ENCODE assay signal across 9 cellular contexts in the genomic region with DNA sequence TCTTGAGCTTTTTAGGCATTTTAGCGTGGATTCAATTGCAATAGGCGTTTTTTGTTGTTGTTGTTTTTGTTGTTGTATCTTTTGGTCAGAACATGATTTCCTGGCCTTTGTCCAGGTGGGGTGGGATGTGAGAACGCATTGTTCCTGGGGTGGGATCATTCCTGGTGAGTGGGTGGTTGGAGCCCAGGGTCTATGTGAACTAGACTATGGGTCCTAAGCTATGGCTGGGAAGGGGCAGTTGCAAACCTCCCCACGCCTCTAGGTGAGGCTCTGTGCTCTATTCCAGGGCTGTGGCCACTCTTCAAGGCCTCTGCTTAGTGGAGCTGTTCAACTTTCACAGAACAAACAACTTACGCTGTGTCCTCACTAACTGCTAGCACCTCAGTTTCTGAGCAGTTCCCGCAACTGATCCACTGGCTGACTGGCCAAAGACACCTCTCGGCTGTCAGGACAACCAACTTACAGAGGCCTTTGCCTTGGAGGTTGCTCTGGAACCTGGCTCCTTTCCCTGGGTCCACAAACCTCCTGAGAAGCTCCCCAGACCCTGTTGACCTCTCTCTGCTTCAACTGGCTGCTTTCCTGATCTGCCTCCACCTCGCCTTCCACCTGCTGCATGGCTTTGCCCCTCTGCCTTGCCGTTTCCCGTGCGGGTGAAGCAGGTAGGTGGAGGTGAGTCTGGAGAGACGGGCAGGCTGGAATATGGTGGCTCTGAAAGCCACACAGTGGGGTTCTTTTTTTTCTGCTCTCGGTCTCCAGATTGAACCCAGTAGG. TPM values are rescaled to one million over a fixed set of nuclear protein-coding genes. Genes with fewer than 3 reads are reported as not detected.
DNase-seq lines count a peak whose midpoint lies in the region; ATAC-seq and TF ChIP-seq lines count a peak whose summit lies in the region.
"Had no signal": no experiment of that assay in that cellular context is flagged by ENCODE, and none has a peak within 500 bp of the region (broad histone marks: within the 10 kb centered on the region; RNA-seq: fewer than 3 reads in every experiment).

No MANE protein-coding gene starts in this region.

- no peak for ATAC-seq in central memory CD8-positive, alpha-beta T cell (replicated peaks; ENCODE audit: extremely low read depth, poor library complexity, severe bottlenecking)
- no peak for ATAC-seq in natural killer cell
- ATAC-seq in upper lobe of right lung, result no peak
- no peak for ATAC-seq in HG02610 (IDR thresholded peaks at IDR 0.05; ENCODE audit: unreplicated experiment)
- ATAC-seq in GM19035 (IDR thresholded peaks at IDR 0.05; ENCODE audit: unreplicated experiment), result no peak

- no peak for DNase-seq in MCF 10A (ENCODE audit: unreplicated experiment)
- DNase-seq in mammary epithelial cell, result no peak
- DNase-seq in central memory CD8-positive, alpha-beta T cell (ENCODE audit: low spot score in 2 of 2), result no peak
- DNase-seq in natural killer cell, result no peak
- DNase-seq in upper lobe of right lung, result no peak
- no peak for DNase-seq in brain microvascular endothelial cell
- DNase-seq: NCI-H2081 treated with DMSO at 0.1 percent for 48 hours had no signal

- no TSS peak for BruUV-seq in MCF 10A (replicated peaks; lab: Mats Ljungman, UMichigan)
- no TSS peak for BruUV-seq in mammary epithelial cell (replicated peaks; lab: Mats Ljungman, UMichigan)

- TF ChIP-seq CTCF in MCF 10A (IDR thresholded peaks at IDR 0.05; ENCODE audit: unreplicated experiment) (no peak), mammary epithelial cell (conservative IDR thresholded peaks at IDR 0.05 in 1 of 2, IDR thresholded peaks at IDR 0.05 in 1 of 2; ENCODE audit: extremely low read depth in 1 of 2, insufficient read depth in 1 of 2, low read depth in 1 of 2, low read length in 2 of 2) (no peak), natural killer cell (IDR thresholded peaks at IDR 0.05) (no peak), upper lobe of right lung (IDR thresholded peaks at IDR 0.05) (no peak), brain microvascular endothelial cell (IDR thresholded peaks at IDR 0.05; ENCODE audit: low read depth, low read length, missing control alignments) (no peak)

- intact Hi-C loops in MCF 10A (cut with micrococcal nuclease) (no loop called here), mammary epithelial cell (cut with micrococcal nuclease) (no loop called here), natural killer cell (cut with micrococcal nuclease) (no loop called here), upper lobe of right lung (cut with DNase I) (no loop called here)

- H3K79me2 ChIP-seq in mammary epithelial cell (ENCODE audit: insufficient read depth, low read length), result no peaks in the 10 kb centered on the region

- H3K4me1 Mint-ChIP-seq in MCF 10A (ENCODE audit: insufficient read depth, unreplicated experiment) (peaks cover 28% of the 10 kb centered on the region), natural killer cell (peaks cover 26 to 38% of the 10 kb centered on the region in 2 donors)
- peaks cover 43% of the 10 kb centered on the region for H3K4me1 Mint-ChIP-seq in central memory CD8-positive, alpha-beta T cell

- H4K20me1 ChIP-seq in mammary epithelial cell (ENCODE audit: insufficient read depth, low read length), result no peaks in the 10 kb centered on the region

- H3K4me3 ChIP-seq in mammary epithelial cell (replicated peaks in 1 of 3; ENCODE audit: insufficient read depth in 1 of 3, low read depth in 2 of 3, low read length in 3 of 3) (no peak overlapping the region), upper lobe of right lung (peak overlapping the region; percentile 66), brain microvascular endothelial cell (ENCODE audit: low read depth, low read length) (no peak overlapping the region)

- H3K27ac ChIP-seq in mammary epithelial cell (ENCODE audit: insufficient read depth, low read depth, low read length) (no peak overlapping the region), upper lobe of right lung (peak overlapping the region; percentile 100), brain microvascular endothelial cell (no peak overlapping the region)

- H2AFZ ChIP-seq in mammary epithelial cell (ENCODE audit: low read depth, low read length), result no peak overlapping the region

- no peak overlapping the region for H3K4me3 Mint-ChIP-seq in MCF 10A (ENCODE audit: unreplicated experiment)
- H3K4me3 Mint-ChIP-seq in central memory CD8-positive, alpha-beta T cell, result peak overlapping the region; percentile 92
- peak overlapping the region; percentile 94 for H3K4me3 Mint-ChIP-seq in natural killer cell

- in situ Hi-C loops in mammary epithelial cell (cut with MboI; ENCODE audit: low sequenced_read_pairs in 2 of 2) (no loop called here), brain microvascular endothelial cell (cut with HindIII; ENCODE audit: low pct_ligation_motif_present, low sequenced_read_pairs) (no loop called here)

- H3K4me2 ChIP-seq in mammary epithelial cell (ENCODE audit: insufficient read depth, low read depth, low read length), result no peak overlapping the region

- dilution Hi-C loops in mammary epithelial cell (cut with HindIII; ENCODE audit: low sequenced_read_pairs), result no loop called here

- no peaks in the 10 kb centered on the region for H3K36me3 ChIP-seq in mammary epithelial cell (ENCODE audit: insufficient read depth, low read length)
- H3K36me3 ChIP-seq in upper lobe of right lung, result no peaks in the 10 kb centered on the region
- H3K36me3 ChIP-seq in brain microvascular endothelial cell (replicated peaks), result no peaks in the 10 kb centered on the region

- POLR2A ChIA-PET in MCF 10A (lab: Yijun Ruan, JAX), result interaction anchor here (0.7 to 7.0 kb wide), 8 partner anchors 13 to 696 kb away, joined by 3 to 79 read pairs (median 4); a partner anchor contains a TSS

- no peak overlapping the region for H3K9ac ChIP-seq in mammary epithelial cell (ENCODE audit: insufficient read depth, low read length)

- H3K27ac Mint-ChIP-seq in MCF 10A (ENCODE audit: low read depth, unreplicated experiment) (peak overlapping the region; percentile 99), natural killer cell (peak overlapping the region; percentile 99 to 100)
- H3K27ac Mint-ChIP-seq in central memory CD8-positive, alpha-beta T cell (ENCODE audit: low read depth), result peak overlapping the region; percentile 100

- peaks cover 27% of the 10 kb centered on the region for H3K36me3 Mint-ChIP-seq in MCF 10A (ENCODE audit: insufficient read depth, unreplicated experiment)
- peaks cover 17% of the 10 kb centered on the region for H3K36me3 Mint-ChIP-seq in central memory CD8-positive, alpha-beta T cell (ENCODE audit: insufficient read depth)
- H3K36me3 Mint-ChIP-seq in natural killer cell, result no peaks in the 10 kb centered on the region

- H3K4me1 ChIP-seq in mammary epithelial cell (ENCODE audit: insufficient read depth, low read length), result peaks cover 15% of the 10 kb centered on the region
- peaks cover 9% of the 10 kb centered on the region for H3K4me1 ChIP-seq in upper lobe of right lung

- H3K27me3 Mint-ChIP-seq in MCF 10A (ENCODE audit: insufficient read depth, unreplicated experiment) (no peaks in the 10 kb centered on the region), natural killer cell (ENCODE audit: low read depth in 2 of 2) (no peaks in the 10 kb centered on the region)
- H3K27me3 Mint-ChIP-seq in central memory CD8-positive, alpha-beta T cell, result no peaks in the 10 kb centered on the region

- H3K9me3 Mint-ChIP-seq in MCF 10A (ENCODE audit: unreplicated experiment) (no peaks in the 10 kb centered on the region), natural killer cell (no peaks in the 10 kb centered on the region)
- no peaks in the 10 kb centered on the region for H3K9me3 Mint-ChIP-seq in central memory CD8-positive, alpha-beta T cell

- H3K27me3 ChIP-seq in mammary epithelial cell (ENCODE audit: insufficient read depth, low read length), result no peaks in the 10 kb centered on the region
- H3K27me3 ChIP-seq in upper lobe of right lung, result no peaks in the 10 kb centered on the region
- H3K27me3 ChIP-seq in brain microvascular endothelial cell (replicated peaks), result no peaks in the 10 kb centered on the region

- H3K9me3 ChIP-seq in mammary epithelial cell (replicated peaks; ENCODE audit: insufficient read depth, low read length), result no peaks in the 10 kb centered on the region
- no peaks in the 10 kb centered on the region for H3K9me3 ChIP-seq in upper lobe of right lung

- CTCF ChIA-PET in MCF 10A (lab: Yijun Ruan, JAX), result interaction anchor here (0.7 to 2.5 kb wide), 6 partner anchors 14 to 528 kb away, joined by 3 to 13 read pairs (median 4); a partner anchor contains a TSS
- CTCF ChIA-PET in mammary epithelial cell (lab: Charles Lee; ENCODE audit: low non-redundant PET), result no interaction called here

- WGBS in mammary epithelial cell (ENCODE audit: low coverage, missing lambda C conversion rate), result 89% methylated on average over 12 of the region's 13 CpGs

RNA-seq across cellular contexts. Expression of a gene that starts 12.8 kb away (rescaled TPM):
- total RNA-seq in MCF 10A (2022), result 11.7 and 15.5 TPM in 2 replicates
- total RNA-seq in mammary epithelial cell, result 10 to 100 TPM in 1 of 2 donors, 1 to 10 TPM in 1; 2.3 to 27.3 TPM
- polyA plus RNA-seq in mammary epithelial cell, result 4.6 TPM
- polyA minus RNA-seq in mammary epithelial cell, result 22.7 TPM
- 1 to 10 TPM; 4.4 to 5.7 (median 4.9) TPM for total RNA-seq in natural killer cell
- 9.2 TPM for total RNA-seq in upper lobe of right lung

RNA-seq across cellular contexts. Expression of a gene that starts 14.0 kb away (rescaled TPM):
- not detected in 2 replicates for total RNA-seq in MCF 10A (2022)
- not detected for total RNA-seq in mammary epithelial cell
- not detected for polyA plus RNA-seq in mammary epithelial cell
- polyA minus RNA-seq in mammary epithelial cell, result not detected
- 1 to 10 TPM in 1 of 3 donors, under 1 TPM in 1, not detected in 1; 0.96 to 1.2 TPM for total RNA-seq in natural killer cell
- not detected for total RNA-seq in upper lobe of right lung

RNA-seq across cellular contexts. Expression of a gene that starts 21.0 kb away (rescaled TPM):
- total RNA-seq in MCF 10A (2022) (47.2 and 68.0 TPM in 2 replicates), mammary epithelial cell (100 to 1,000 TPM in 1 of 2 donors, 10 to 100 TPM in 1; 53.5 to 101 TPM), natural killer cell (10 to 100 TPM; 39.5 to 89.2 (median 78.1) TPM), upper lobe of right lung (38.8 TPM)
- 54.6 TPM for polyA plus RNA-seq in mammary epithelial cell
- 73.4 TPM for polyA minus RNA-seq in mammary epithelial cell

RNA-seq across cellular contexts. Expression of a gene that starts 21.9 kb away (rescaled TPM):
- total RNA-seq in MCF 10A (2022) (0.56 and 0.79 TPM in 2 replicates), mammary epithelial cell (under 1 TPM; under 0.01 to 0.33 TPM), natural killer cell (1 to 10 TPM; 1.8 to 3.1 (median 2.4) TPM), upper lobe of right lung (0.64 TPM)
- 0.03 TPM for polyA plus RNA-seq in mammary epithelial cell
- not detected for polyA minus RNA-seq in mammary epithelial cell

RNA-seq across cellular contexts. Expression of a gene that starts 33.2 kb away (rescaled TPM):
- 0.35 and 0.49 TPM in 2 replicates for total RNA-seq in MCF 10A (2022)
- total RNA-seq in mammary epithelial cell, result under 1 TPM; 0.33 to 0.52 TPM
- 0.39 TPM for polyA plus RNA-seq in mammary epithelial cell
- not detected for polyA minus RNA-seq in mammary epithelial cell
- total RNA-seq in natural killer cell, result under 1 TPM; 0.18 to 0.33 (median 0.28) TPM
- total RNA-seq in upper lobe of right lung, result not detected
